ENCODE assay signal across 10 cellular contexts in the genomic region with DNA sequence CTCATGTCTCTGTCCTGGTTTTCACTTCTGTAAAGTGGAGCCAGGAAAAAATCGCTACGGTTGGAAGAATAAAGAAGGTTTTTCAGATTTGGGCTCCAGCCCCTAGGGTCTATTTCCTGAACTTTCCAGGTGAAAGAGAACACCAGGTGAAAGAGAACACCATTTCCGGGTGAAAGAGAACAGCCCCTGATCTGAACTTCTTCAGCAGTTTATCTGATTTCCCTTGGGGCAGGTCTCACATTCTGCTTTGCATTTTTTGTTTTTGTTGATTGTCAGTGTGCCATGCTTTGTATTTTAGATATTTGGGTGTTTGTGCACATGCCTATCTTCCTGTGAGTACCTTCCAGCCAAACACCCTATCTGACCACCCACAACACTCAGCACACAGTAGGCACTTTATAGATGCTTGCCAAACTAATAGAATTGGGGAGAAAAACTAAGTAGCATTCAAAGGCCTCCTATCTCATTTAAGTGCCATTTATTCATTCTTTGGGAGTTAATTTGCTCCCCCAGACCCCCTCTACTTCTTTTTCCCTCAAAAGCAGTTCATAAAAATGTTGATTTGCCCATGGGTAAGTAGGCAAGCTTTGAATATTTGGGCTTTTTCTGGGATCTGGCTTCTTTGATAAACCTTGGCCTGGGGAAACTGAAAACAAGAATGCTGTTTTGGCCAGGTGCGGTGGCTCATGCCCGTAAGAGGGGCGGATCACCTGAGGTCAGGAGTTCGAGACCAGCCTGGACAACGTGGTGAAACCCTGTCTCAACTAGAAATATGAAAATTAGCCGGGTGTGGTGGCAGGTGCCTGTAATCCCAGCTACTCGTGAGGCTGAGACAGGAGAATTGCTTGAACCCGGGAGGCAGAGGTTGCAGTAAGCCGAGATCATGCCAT. TPM values are rescaled to one million over a fixed set of nuclear protein-coding genes. Genes with fewer than 3 reads are reported as not detected.
DNase-seq lines count a peak whose midpoint lies in the region; ATAC-seq and TF ChIP-seq lines count a peak whose summit lies in the region.
"Had no signal": no experiment of that assay in that cellular context is flagged by ENCODE, and none has a peak within 500 bp of the region (broad histone marks: within the 10 kb centered on the region; RNA-seq: fewer than 3 reads in every experiment).

No MANE protein-coding gene starts in this region.

- H3K36me3 ChIP-seq in adrenal gland (replicated peaks in 1 of 2) (no peaks in the 10 kb centered on the region), left lung (no peaks in the 10 kb centered on the region), suprapubic skin (no peaks in the 10 kb centered on the region)

- no peaks in the 10 kb centered on the region for H3K9me3 Mint-ChIP-seq in activated CD4-positive, alpha-beta T cell treated with anti-CD3 and anti-CD28 coated beads, Interleukin-2, amount 10 ng/mL, durations not matched to agents 24 days and 14 days

- H3K4me3 Mint-ChIP-seq in activated CD4-positive, alpha-beta T cell treated with anti-CD3 and anti-CD28 coated beads, Interleukin-2, amount 10 ng/mL, durations not matched to agents 24 days and 14 days: no peak overlapping the region

- H3K4me1 ChIP-seq in adrenal gland (replicated peaks in 1 of 2) (peaks cover 0 to 43% of the 10 kb centered on the region in 2 donors), left lung (peaks cover 26 to 96% of the 10 kb centered on the region in 2 donors), suprapubic skin (peaks cover 72% of the 10 kb centered on the region)

- 85 to 90% (median 87%) methylated on average over 12 of the region's 12 CpGs for WGBS in adrenal gland, 4 donors
- WGBS in suprapubic skin: 76% methylated on average over 12 of the region's 12 CpGs

- H3K27ac ChIP-seq in adrenal gland: peak overlapping the region in 3 of 5 donors; percentile 2 to 77 (median 69)
- peak overlapping the region; percentile 77 to 78 for H3K27ac ChIP-seq in left lung
- peak overlapping the region; percentile 88 for H3K27ac ChIP-seq in suprapubic skin
- H3K27ac ChIP-seq: 22Rv1 had no signal

- intact Hi-C loops in adrenal gland (cut with DNase I) (no loop called here), left lung (cut with DNase I) (no loop called here)
- intact Hi-C loops in activated CD4-positive, alpha-beta T cell treated with anti-CD3 and anti-CD28 coated beads, Interleukin-2, amount 10 ng/mL, durations not matched to agents 24 days and 14 days (cut with micrococcal nuclease): no loop called here

- H3K9me3 ChIP-seq in adrenal gland (replicated peaks in 1 of 3) (no peaks in the 10 kb centered on the region), left lung (no peaks in the 10 kb centered on the region), suprapubic skin (no peaks in the 10 kb centered on the region)

- DNase-seq in NCI-H1436 (lab: John Stamatoyannopoulos, UW) (peak; percentile 33), NCI-H1436 treated with DMSO at 0.1 percent for 48 hours (lab: John Stamatoyannopoulos, UW) (no peak), adrenal gland (peak in 1 of 7 donors; percentile 45), left lung (no peak), suprapubic skin (ENCODE audit: low spot score in 2 of 2) (peak in 1 of 2 donors; percentile 50), NCI-H510A (lab: John Stamatoyannopoulos, UW) (no peak)
- no peak for DNase-seq in activated CD4-positive, alpha-beta T cell treated with anti-CD3 and anti-CD28 coated beads, Interleukin-2, amount 10 ng/mL, durations not matched to agents 24 days and 14 days
- DNase-seq: activated CD4-positive, alpha-beta T cell treated with anti-CD3 and anti-CD28 coated beads for 48 hours had no signal

- no peak for TF ChIP-seq EP300 in suprapubic skin (IDR thresholded peaks at IDR 0.05)

- peaks cover 12% of the 10 kb centered on the region for H3K4me1 Mint-ChIP-seq in activated CD4-positive, alpha-beta T cell treated with anti-CD3 and anti-CD28 coated beads, Interleukin-2, amount 10 ng/mL, durations not matched to agents 24 days and 14 days

- H3K27me3 Mint-ChIP-seq in activated CD4-positive, alpha-beta T cell treated with anti-CD3 and anti-CD28 coated beads, Interleukin-2, amount 10 ng/mL, durations not matched to agents 24 days and 14 days: peaks cover 80% of the 10 kb centered on the region

- TF ChIP-seq POLR2A in adrenal gland (IDR thresholded peaks at IDR 0.05) (no peak), suprapubic skin (IDR thresholded peaks at IDR 0.05) (no peak)

- ATAC-seq in left lung (no peak), GM19328 (IDR thresholded peaks at IDR 0.05; ENCODE audit: unreplicated experiment) (no peak)

- H3K4me3 ChIP-seq in adrenal gland: peak overlapping the region in 1 of 4 donors; percentile 72
- H3K4me3 ChIP-seq in left lung: peak overlapping the region in 1 of 2 donors; percentile 54
- H3K4me3 ChIP-seq in suprapubic skin: no peak overlapping the region

- peaks cover 4% of the 10 kb centered on the region for H3K27me3 ChIP-seq in adrenal gland
- H3K27me3 ChIP-seq in left lung: peaks cover 0 to 37% of the 10 kb centered on the region in 2 donors
- no peaks in the 10 kb centered on the region for H3K27me3 ChIP-seq in suprapubic skin

- TF ChIP-seq CTCF in adrenal gland (IDR thresholded peaks at IDR 0.05) (no peak), left lung (IDR thresholded peaks at IDR 0.05) (no peak), suprapubic skin (IDR thresholded peaks at IDR 0.05) (no peak)

- H3K36me3 Mint-ChIP-seq in activated CD4-positive, alpha-beta T cell treated with anti-CD3 and anti-CD28 coated beads, Interleukin-2, amount 10 ng/mL, durations not matched to agents 24 days and 14 days (ENCODE audit: low read depth): no peaks in the 10 kb centered on the region

- no peak overlapping the region for H3K27ac Mint-ChIP-seq in activated CD4-positive, alpha-beta T cell treated with anti-CD3 and anti-CD28 coated beads, Interleukin-2, amount 10 ng/mL, durations not matched to agents 24 days and 14 days

RNA-seq across cellular contexts. Expression of gene NAV1, which starts 2.2 kb away (rescaled TPM):
- total RNA-seq in adrenal gland (10 to 100 TPM; 12.4 to 21.9 (median 17.1) TPM), left lung (10 to 100 TPM; 37.9 to 41.5 TPM), suprapubic skin (10 to 100 TPM; 17.4 to 36.9 (median 25.5) TPM)
- polyA plus RNA-seq in adrenal gland: 10 to 100 TPM in 1 of 3 donors, 1 to 10 TPM in 2; 3.0 to 11.3 (median 4.4) TPM
- 0.40 and 1.1 TPM in 2 replicates for total RNA-seq in activated CD4-positive, alpha-beta T cell treated with anti-CD3 and anti-CD28 coated beads, Interleukin-2, amount 10 ng/mL, durations not matched to agents 24 days and 14 days

RNA-seq across cellular contexts. Expression of gene CSRP1, which starts 34.2 kb away (rescaled TPM):
- 100 to 1,000 TPM in 5 of 8 donors, 10 to 100 TPM in 3; 67.6 to 470 (median 200) TPM for total RNA-seq in adrenal gland
- polyA plus RNA-seq in adrenal gland: 100 to 1,000 TPM in 2 of 3 donors, 10 to 100 TPM in 1; 85.6 to 159 (median 156) TPM
- total RNA-seq in left lung: 100 to 1,000 TPM; 216 to 235 TPM
- total RNA-seq in suprapubic skin: 100 to 1,000 TPM; 379 to 436 (median 414) TPM
- 59.0 and 60.6 TPM in 2 replicates for total RNA-seq in activated CD4-positive, alpha-beta T cell treated with anti-CD3 and anti-CD28 coated beads, Interleukin-2, amount 10 ng/mL, durations not matched to agents 24 days and 14 days
